Comparison of ENCODE assay signal across 8 cellular contexts in the genomic region with DNA sequence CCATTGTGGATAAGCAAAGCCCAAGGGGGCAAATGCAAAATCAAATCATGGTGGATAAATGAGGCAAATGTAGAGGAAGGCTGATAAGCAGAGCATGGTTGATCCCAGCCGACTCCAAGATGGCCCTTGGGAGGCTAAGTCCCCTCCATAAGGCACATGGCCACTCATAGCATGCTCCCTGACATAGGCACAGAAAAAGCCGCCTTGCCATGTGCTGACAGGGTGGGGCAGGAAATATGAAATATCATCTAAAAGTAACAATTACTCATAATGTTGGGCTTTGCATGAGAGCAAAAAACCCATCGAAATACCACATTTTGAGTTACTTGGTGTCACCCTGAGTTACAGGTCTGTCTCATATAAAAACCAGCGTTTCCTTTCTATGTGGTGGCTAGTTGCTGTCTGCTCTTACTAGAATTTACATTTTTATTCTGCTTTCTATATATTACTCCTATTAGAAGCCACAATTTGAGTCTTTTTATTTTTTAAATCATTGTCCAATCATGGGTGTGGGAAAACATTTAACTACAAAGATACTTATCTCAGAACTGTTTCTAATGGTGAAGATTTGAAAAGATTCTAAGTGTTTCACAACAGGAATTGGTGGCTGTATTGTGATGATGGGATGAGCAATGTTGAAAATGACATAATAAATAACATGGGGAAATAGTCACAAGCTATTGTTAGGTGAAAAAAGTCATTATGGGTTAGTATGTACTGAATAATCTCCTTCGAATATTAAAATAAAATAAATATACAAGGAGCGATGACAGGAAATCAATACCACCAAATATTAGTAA.
DNase-seq lines count a peak whose midpoint lies in the region; ATAC-seq lines count a peak whose summit lies in the region.

No MANE protein-coding gene starts in this region.

- DNase-seq in activated CD8-positive, alpha-beta T cell treated with anti-CD3 and anti-CD28 coated beads, Interleukin-2, amount 10 ng/mL, durations not matched to agents 7 days and 5 days: peak; percentile 87
- DNase-seq in fibroblast of peridontal ligament (ENCODE audit: extremely low read depth) (peak; percentile 75), posterior cingulate gyrus (no peak), left cardiac atrium (no peak), NCI-H345 treated with DMSO at 0.1 percent for 48 hours (lab: John Stamatoyannopoulos, UW; ENCODE audit: unreplicated experiment) (no peak)
- DNase-seq in stimulated activated naive B cell treated with anti-CD40 and anti-IgM and Interleukin-4, amounts not matched to agents 10 μg/mL and 1 μg/mL and 100 μg/mL, for 72 hours: peak; percentile 31

- POLR2A ChIA-PET in activated CD8-positive, alpha-beta T cell treated with anti-CD3 and anti-CD28 coated beads, Interleukin-2, amount 10 ng/mL, durations not matched to agents 7 days and 5 days (lab: Charles Lee): interaction anchor here (1.5 to 6.9 kb wide), 2 partner anchors 174 to 203 kb away, joined by 4 to 127 read pairs; a partner anchor contains a TSS

- CTCF ChIA-PET in activated CD8-positive, alpha-beta T cell treated with anti-CD3 and anti-CD28 coated beads, Interleukin-2, amount 10 ng/mL, durations not matched to agents 7 days and 5 days (lab: Charles Lee): interaction anchor here (1.5 to 2.5 kb wide), 3 partner anchors 24 to 203 kb away, joined by 3 to 6 read pairs (median 4); no protein-coding TSS in a partner anchor

- H3K27ac Mint-ChIP-seq in activated CD8-positive, alpha-beta T cell treated with anti-CD3 and anti-CD28 coated beads, Interleukin-2, amount 10 ng/mL, durations not matched to agents 7 days and 5 days: peak overlapping the region; percentile 97
- H3K27ac Mint-ChIP-seq in stimulated activated naive B cell treated with anti-CD40 and anti-IgM and Interleukin-4, amounts not matched to agents 10 μg/mL and 1 μg/mL and 100 μg/mL, for 72 hours: peak overlapping the region; percentile 66

- no peaks in the 10 kb centered on the region for H3K27me3 Mint-ChIP-seq in activated CD8-positive, alpha-beta T cell treated with anti-CD3 and anti-CD28 coated beads, Interleukin-2, amount 10 ng/mL, durations not matched to agents 7 days and 5 days (ENCODE audit: low read depth)
- H3K27me3 Mint-ChIP-seq in stimulated activated naive B cell treated with anti-CD40 and anti-IgM and Interleukin-4, amounts not matched to agents 10 μg/mL and 1 μg/mL and 100 μg/mL, for 72 hours: no peaks in the 10 kb centered on the region

- no peaks in the 10 kb centered on the region for H3K9me3 Mint-ChIP-seq in activated CD8-positive, alpha-beta T cell treated with anti-CD3 and anti-CD28 coated beads, Interleukin-2, amount 10 ng/mL, durations not matched to agents 7 days and 5 days (ENCODE audit: insufficient read depth)
- H3K9me3 Mint-ChIP-seq in stimulated activated naive B cell treated with anti-CD40 and anti-IgM and Interleukin-4, amounts not matched to agents 10 μg/mL and 1 μg/mL and 100 μg/mL, for 72 hours: no peaks in the 10 kb centered on the region

- ATAC-seq in GM18858 (IDR thresholded peaks at IDR 0.05; ENCODE audit: unreplicated experiment) (peak; percentile 25), HG03159 (IDR thresholded peaks at IDR 0.05; ENCODE audit: unreplicated experiment) (peak; percentile 49), left cardiac atrium (no peak)
- ATAC-seq in activated CD8-positive, alpha-beta T cell treated with anti-CD3 and anti-CD28 coated beads, Interleukin-2, amount 10 ng/mL, durations not matched to agents 7 days and 5 days: peak; percentile 50
- ATAC-seq in stimulated activated naive B cell treated with anti-CD40 and anti-IgM and Interleukin-4, amounts not matched to agents 10 μg/mL and 1 μg/mL and 100 μg/mL, for 72 hours (replicated peaks): peak; percentile 43 to 44

- peaks cover 88% of the 10 kb centered on the region for H3K4me1 Mint-ChIP-seq in activated CD8-positive, alpha-beta T cell treated with anti-CD3 and anti-CD28 coated beads, Interleukin-2, amount 10 ng/mL, durations not matched to agents 7 days and 5 days (ENCODE audit: low read depth)
- H3K4me1 Mint-ChIP-seq in stimulated activated naive B cell treated with anti-CD40 and anti-IgM and Interleukin-4, amounts not matched to agents 10 μg/mL and 1 μg/mL and 100 μg/mL, for 72 hours: peaks cover 21 to 47% of the 10 kb centered on the region in 2 donors

- peak overlapping the region; percentile 70 for H3K4me3 Mint-ChIP-seq in activated CD8-positive, alpha-beta T cell treated with anti-CD3 and anti-CD28 coated beads, Interleukin-2, amount 10 ng/mL, durations not matched to agents 7 days and 5 days
- no peak overlapping the region for H3K4me3 Mint-ChIP-seq in stimulated activated naive B cell treated with anti-CD40 and anti-IgM and Interleukin-4, amounts not matched to agents 10 μg/mL and 1 μg/mL and 100 μg/mL, for 72 hours

- intact Hi-C loops in posterior cingulate gyrus (cut with DNase I) (no loop called here), left cardiac atrium (cut with DNase I) (no loop called here)

- H3K36me3 Mint-ChIP-seq in activated CD8-positive, alpha-beta T cell treated with anti-CD3 and anti-CD28 coated beads, Interleukin-2, amount 10 ng/mL, durations not matched to agents 7 days and 5 days (ENCODE audit: low read depth): peaks cover 2% of the 10 kb centered on the region
- peaks cover 0 to 2% of the 10 kb centered on the region in 2 donors for H3K36me3 Mint-ChIP-seq in stimulated activated naive B cell treated with anti-CD40 and anti-IgM and Interleukin-4, amounts not matched to agents 10 μg/mL and 1 μg/mL and 100 μg/mL, for 72 hours

Comparison
In these comparisons a context has a peak if more than half of its experiments do, and no peak if none do; other contexts are left out.
1. ATAC-seq: peak in GM18858 (single experiment), HG03159 (single experiment), activated CD8-positive, alpha-beta T cell treated with anti-CD3 and anti-CD28 coated beads, Interleukin-2, amount 10 ng/mL, durations not matched to agents 7 days and 5 days (single experiment) and stimulated activated naive B cell treated with anti-CD40 and anti-IgM and Interleukin-4, amounts not matched to agents 10 μg/mL and 1 μg/mL and 100 μg/mL, for 72 hours (2 of 2); none in left cardiac atrium (0 of 2).
2. DNase-seq: peak in activated CD8-positive, alpha-beta T cell treated with anti-CD3 and anti-CD28 coated beads, Interleukin-2, amount 10 ng/mL, durations not matched to agents 7 days and 5 days (single experiment), fibroblast of peridontal ligament (single experiment) and stimulated activated naive B cell treated with anti-CD40 and anti-IgM and Interleukin-4, amounts not matched to agents 10 μg/mL and 1 μg/mL and 100 μg/mL, for 72 hours (single experiment); none in posterior cingulate gyrus (0 of 10), left cardiac atrium (single experiment) and NCI-H345 treated with DMSO at 0.1 percent for 48 hours (single experiment).